8 cellular contexts compared by ENCODE assay signal in genomic region chr3:179181993-179182551, GRCh38. TPM values are rescaled to one million over a fixed set of nuclear protein-coding genes. Genes with fewer than 3 reads are reported as not detected.
A peak's percentile ranks its signal among the peaks of the same experiment; 100 is the strongest.
DNase-seq lines count a peak whose midpoint lies in the region; ATAC-seq, FAIRE-seq and TF ChIP-seq lines count a peak whose summit lies in the region.

No MANE protein-coding gene starts in this region.

- peak overlapping the region; percentile 7 for H3K27ac ChIP-seq in HUES48 (ENCODE audit: low read depth, low read length)
- peak overlapping the region; percentile 64 for H3K27ac ChIP-seq in astrocyte (ENCODE audit: low read depth, low read length)

- H3K9me3 Mint-ChIP-seq in astrocyte (ENCODE audit: unreplicated experiment) (no peaks in the 10 kb centered on the region), natural killer cell (no peaks in the 10 kb centered on the region)

- FAIRE-seq in astrocyte (lab: Jason Lieb, UNC), result peak; percentile 26

- H3K36me3 ChIP-seq in HUES48 (ENCODE audit: control insufficient read depth, insufficient read depth, low read length), result no peaks in the 10 kb centered on the region
- H3K36me3 ChIP-seq in astrocyte (ENCODE audit: insufficient read depth, low read length), result no peaks in the 10 kb centered on the region

- no peak overlapping the region for H2AFZ ChIP-seq in astrocyte (ENCODE audit: low read depth, low read length)

- peak in 1 of 3 donors; percentile 31 for ATAC-seq in natural killer cell
- ATAC-seq in HG03520 (IDR thresholded peaks at IDR 0.05; ENCODE audit: unreplicated experiment), result no peak

- H3K9me3 ChIP-seq in HUES48 (ENCODE audit: control insufficient read depth, insufficient read depth, low read length) (no peaks in the 10 kb centered on the region), astrocyte (ENCODE audit: insufficient read depth, low read depth, low read length) (no peaks in the 10 kb centered on the region)

- no peak overlapping the region for H3K9ac ChIP-seq in HUES48 (ENCODE audit: low read depth, low read length)
- H3K9ac ChIP-seq in astrocyte (ENCODE audit: low read length), result peak overlapping the region; percentile 10

- no peak overlapping the region for H3K4me2 ChIP-seq in astrocyte (ENCODE audit: low read length)

- in situ Hi-C loops in GM13976 (cut with MboI; ENCODE audit: low sequenced_read_pairs, unreplicated experiment), result no loop called here

- H3K27me3 Mint-ChIP-seq in astrocyte (ENCODE audit: low read depth, unreplicated experiment) (no peaks in the 10 kb centered on the region), natural killer cell (ENCODE audit: low read depth in 2 of 2) (no peaks in the 10 kb centered on the region)

- H3K4me3 Mint-ChIP-seq in astrocyte (ENCODE audit: unreplicated experiment), result no peak overlapping the region
- no peak overlapping the region for H3K4me3 Mint-ChIP-seq in natural killer cell

- no peaks in the 10 kb centered on the region for H3K27me3 ChIP-seq in HUES48 (ENCODE audit: control insufficient read depth, insufficient read depth, low read length)
- H3K27me3 ChIP-seq in astrocyte (ENCODE audit: insufficient read depth, low read length), result no peaks in the 10 kb centered on the region

- no peak overlapping the region for H3K4me3 ChIP-seq in HUES48 (ENCODE audit: low read depth, low read length)
- no peak overlapping the region for H3K4me3 ChIP-seq in astrocyte (ENCODE audit: insufficient read depth, low read depth, low read length)

- peak; percentile 29 for DNase-seq in Daoy (ENCODE audit: low read depth)
- peak; percentile 34 for DNase-seq in astrocyte (ENCODE audit: low read depth)
- DNase-seq in natural killer cell, result no peak
- no peak for DNase-seq in GM13976 (ENCODE audit: low spot score)
- no peak for DNase-seq in NCI-H748 treated with DMSO at 0.1 percent for 48 hours (lab: John Stamatoyannopoulos, UW)
- no peak for DNase-seq in GM03348 (ENCODE audit: low spot score)

- H3K4me1 ChIP-seq in HUES48 (ENCODE audit: control insufficient read depth, insufficient read depth, low read length), result peaks cover 53% of the 10 kb centered on the region
- peaks cover 16% of the 10 kb centered on the region for H3K4me1 ChIP-seq in astrocyte (ENCODE audit: insufficient read depth, low read length)

- H4K20me1 ChIP-seq in astrocyte (ENCODE audit: insufficient read depth, low read length), result peaks cover 46% of the 10 kb centered on the region

- no peak for TF ChIP-seq CTCF in astrocyte (IDR thresholded peaks at IDR 0.05; ENCODE audit: insufficient read depth, low read depth, low read length)
- no peak for TF ChIP-seq CTCF in natural killer cell (IDR thresholded peaks at IDR 0.05)
- no peak for TF ChIP-seq CTCF in GM13976 (IDR thresholded peaks at IDR 0.05; ENCODE audit: borderline replicate concordance, control extremely low read depth, extremely low read depth, insufficient read depth, missing control alignments)

- peaks cover 17% of the 10 kb centered on the region for H3K4me1 Mint-ChIP-seq in astrocyte (ENCODE audit: low read depth, unreplicated experiment)
- peaks cover 37 to 38% of the 10 kb centered on the region in 2 donors for H3K4me1 Mint-ChIP-seq in natural killer cell

- peaks cover 66% of the 10 kb centered on the region for H3K79me2 ChIP-seq in astrocyte (ENCODE audit: insufficient read depth, low read length)

- intact Hi-C loops in natural killer cell (cut with micrococcal nuclease), result loop anchor here (2.0 kb wide), 1 partner anchor 33 kb away; the partner anchor contains the start of gene PIK3CA

- H3K36me3 Mint-ChIP-seq in astrocyte (ENCODE audit: low read depth, unreplicated experiment) (no peaks in the 10 kb centered on the region), natural killer cell (no peaks in the 10 kb centered on the region)

- H3K27ac Mint-ChIP-seq in astrocyte (ENCODE audit: unreplicated experiment) (peak overlapping the region; percentile 79), natural killer cell (peak overlapping the region; percentile 4 to 20)

RNA-seq across cellular contexts. Expression of gene PIK3CA, which starts 33.9 kb away (rescaled TPM):
- total RNA-seq in Daoy (2014; rRNA removed; shearing (Covaris generic)), result 20.4 and 32.9 TPM in 2 replicates
- total RNA-seq in astrocyte, result 28.0 and 29.7 TPM in 2 replicates
- 10 to 100 TPM; 37.1 to 40.9 (median 40.2) TPM for total RNA-seq in natural killer cell

Comparison
In these comparisons a context has a peak if more than half of its experiments do, and no peak if none do; other contexts are left out.
1. DNase-seq: peak in Daoy (single experiment) and astrocyte (single experiment); none in natural killer cell (single experiment), GM13976 (single experiment), NCI-H748 treated with DMSO at 0.1 percent for 48 hours (single experiment) and GM03348 (single experiment).